In the genomic region with DNA sequence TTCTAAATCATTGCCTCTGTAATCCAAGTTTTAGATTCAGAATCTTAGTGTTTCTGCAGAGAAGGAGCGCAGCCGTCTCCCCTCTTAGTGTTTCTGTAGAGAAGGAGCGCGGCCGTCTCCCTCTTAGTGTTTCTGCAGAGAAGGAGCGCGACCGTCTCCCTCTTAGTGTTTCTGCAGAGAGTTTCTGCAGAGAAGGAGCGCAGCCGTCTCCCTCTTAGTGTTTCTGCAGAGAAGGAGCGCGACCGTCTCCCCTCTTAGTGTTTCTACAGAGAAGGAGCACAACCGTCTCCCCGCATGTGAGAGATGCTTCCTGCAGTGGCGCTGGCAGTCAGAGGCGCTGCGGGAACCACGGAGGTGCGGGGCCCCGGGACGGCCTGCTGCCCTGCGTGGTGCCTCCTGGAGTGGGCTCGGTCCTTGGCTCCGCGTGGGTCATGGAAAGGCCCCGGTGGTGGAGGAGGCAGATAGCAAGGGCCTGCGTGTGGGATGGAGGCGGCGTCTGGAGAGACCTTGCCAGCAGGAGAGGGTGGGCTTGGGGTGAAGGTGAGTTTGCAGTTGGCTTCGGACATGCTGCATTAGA, we compare ENCODE assay signal across 21 cellular contexts.
"Had no signal": no experiment of that assay in that cellular context is flagged by ENCODE, and none has a peak within 500 bp of the region (broad histone marks: within the 10 kb centered on the region; RNA-seq: fewer than 3 reads in every experiment).

No MANE protein-coding gene starts in this region.

- H3K27ac ChIP-seq: adrenal gland, ascending aorta, brain microvascular endothelial cell, foreskin keratinocyte, hepatocyte, pancreas, testis, vagina had no signal

- H3K4me3 ChIP-seq: adrenal gland, ascending aorta, hepatocyte, lung, pancreas, smooth muscle cell, testis, vagina had no signal

- H3K9me3 ChIP-seq: adrenal gland, ascending aorta, pancreas, testis, vagina had no signal

- DNase-seq: activated CD4-positive, alpha-beta memory T cell treated with anti-CD3 and anti-CD28 coated beads for 36 hours; activated CD4-positive, alpha-beta T cell treated with anti-CD3 and anti-CD28 coated beads for 4 hours; activated CD4-positive, CD25-positive, alpha-beta regulatory T cell; activated effector memory CD4-positive, alpha-beta T cell treated with Interleukin-2 at 50 U/mL for 16 hours; activated naive CD4-positive, alpha-beta T cell treated with anti-CD3 and anti-CD28 coated beads, Interleukin-2, amount 50 U/mL, for 16 hours; activated T-cell treated with anti-CD3 and anti-CD28 coated beads, Interleukin-2, amount 50 U/mL, for 48 hours; adrenal gland; brain microvascular endothelial cell; effector memory CD4-positive, alpha-beta T cell; foreskin keratinocyte; naive B cell; stimulated activated naive CD4-positive, alpha-beta T cell; testis; trophoblast cell had no signal

- H3K27me3 ChIP-seq: adrenal gland, ascending aorta, brain microvascular endothelial cell, foreskin keratinocyte, hepatocyte, pancreas, testis, vagina had no signal

- ATAC-seq: foreskin keratinocyte, pancreas, sciatic nerve had no signal

- H3K36me3 ChIP-seq: brain microvascular endothelial cell had no signal

- H3K4me1 ChIP-seq: adrenal gland, ascending aorta, foreskin keratinocyte, pancreas, testis, vagina had no signal
